In the genomic region with DNA sequence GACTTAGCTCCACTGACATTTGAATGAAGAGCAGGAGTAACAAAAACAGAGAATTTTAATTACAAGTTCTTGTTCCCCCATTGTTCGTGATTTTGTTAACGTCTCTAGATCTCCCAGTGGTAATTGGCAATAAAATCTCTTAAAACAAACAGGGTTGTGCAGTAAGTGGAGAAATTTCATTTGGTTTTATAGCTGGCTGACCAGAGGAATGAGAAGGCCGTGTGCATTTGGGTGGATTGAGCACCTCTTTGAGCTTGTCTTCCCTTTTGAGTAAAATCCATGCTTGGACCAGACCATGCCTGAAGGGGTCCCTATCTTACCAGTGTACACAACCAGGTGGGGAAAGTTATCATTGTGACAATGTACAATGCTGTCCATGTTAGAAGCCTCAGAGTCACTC, we compare ENCODE assay signal across 27 cellular contexts.
DNase-seq lines count a peak whose midpoint lies in the region; ATAC-seq, FAIRE-seq and TF ChIP-seq lines count a peak whose summit lies in the region.
"Had no signal": no experiment of that assay in that cellular context is flagged by ENCODE, and none has a peak within 500 bp of the region (broad histone marks: within the 10 kb centered on the region; RNA-seq: fewer than 3 reads in every experiment).

No MANE protein-coding gene starts in this region.

- no peak overlapping the region for H2AFZ ChIP-seq in K562 (ENCODE audit: low read depth, low read length)
- H2AFZ ChIP-seq: PC-9 had no signal

- no peak overlapping the region for H3K4me2 ChIP-seq in K562 (ENCODE audit: insufficient read depth, low read length)
- H3K4me2 ChIP-seq: PC-9 had no signal

- CTCF ChIA-PET in K562 (lab: Yijun Ruan, JAX; ENCODE audit: low intra/inter-chr PET ratio) (no interaction called here), HEK293T (lab: Yijun Ruan, JAX) (interaction anchor here (0.9 to 1.0 kb wide), 3 partner anchors 16 to 392 kb away, joined by 3 to 6 read pairs (median 4); no protein-coding TSS in a partner anchor)
- CTCF ChIA-PET in activated CD4-positive, alpha-beta T cell treated with anti-CD3 and anti-CD28 coated beads, Interleukin-2, amount 10 ng/mL, durations not matched to agents 7 days and 5 days (lab: Charles Lee) = interaction anchor here (1.8 kb wide), 1 partner anchor 11 kb away, joined by 8 read pairs; no protein-coding TSS in a partner anchor

- H3K27ac Mint-ChIP-seq in activated naive CD8-positive, alpha-beta T cell = peak overlapping the region; percentile 7
- H3K27ac Mint-ChIP-seq in activated naive CD8-positive, alpha-beta T cell treated with anti-CD3 and anti-CD28 coated beads, Interleukin-2, amount 50 U/mL, for 24 hours = no peak overlapping the region
- H3K27ac Mint-ChIP-seq in activated CD4-positive, alpha-beta T cell treated with anti-CD3 and anti-CD28 coated beads, Interleukin-2, amount 10 ng/mL, durations not matched to agents 7 days and 5 days = no peak overlapping the region

- peaks cover 6% of the 10 kb centered on the region for H3K36me3 Mint-ChIP-seq in activated naive CD8-positive, alpha-beta T cell
- peaks cover 3% of the 10 kb centered on the region for H3K36me3 Mint-ChIP-seq in activated naive CD8-positive, alpha-beta T cell treated with anti-CD3 and anti-CD28 coated beads, Interleukin-2, amount 50 U/mL, for 24 hours (ENCODE audit: low read depth)
- peaks cover 23% of the 10 kb centered on the region for H3K36me3 Mint-ChIP-seq in activated CD4-positive, alpha-beta T cell treated with anti-CD3 and anti-CD28 coated beads, Interleukin-2, amount 10 ng/mL, durations not matched to agents 7 days and 5 days (ENCODE audit: low read depth)

- no peaks in the 10 kb centered on the region for H3K27me3 Mint-ChIP-seq in activated naive CD8-positive, alpha-beta T cell
- no peaks in the 10 kb centered on the region for H3K27me3 Mint-ChIP-seq in activated naive CD8-positive, alpha-beta T cell treated with anti-CD3 and anti-CD28 coated beads, Interleukin-2, amount 50 U/mL, for 24 hours
- no peaks in the 10 kb centered on the region for H3K27me3 Mint-ChIP-seq in activated CD4-positive, alpha-beta T cell treated with anti-CD3 and anti-CD28 coated beads, Interleukin-2, amount 10 ng/mL, durations not matched to agents 7 days and 5 days

- no peak for TF ChIP-seq POLR2A in K562 (conservative IDR thresholded peaks at IDR 0.05)
- TF ChIP-seq POLR2A in upper lobe of left lung (IDR thresholded peaks at IDR 0.05) = no peak

- no peaks in the 10 kb centered on the region for H3K9me1 ChIP-seq in K562 (ENCODE audit: control insufficient read depth, insufficient read depth, low read length)

- ATAC-seq in activated naive CD8-positive, alpha-beta T cell treated with anti-CD3 and anti-CD28 coated beads, Interleukin-2, amount 50 U/mL, for 24 hours = no peak
- ATAC-seq in K562 (0 out of 3 replicates have a peak, but pooled peaks have one; percentile 32), upper lobe of left lung (ENCODE audit: low FRiP score in 2 of 2) (no peak), HG03354 (IDR thresholded peaks at IDR 0.05; ENCODE audit: poor library complexity, severe bottlenecking, unreplicated experiment) (no peak)
- ATAC-seq: GM12878, HepG2 had no signal

- H3K4me3 Mint-ChIP-seq in activated naive CD8-positive, alpha-beta T cell = no peak overlapping the region
- no peak overlapping the region for H3K4me3 Mint-ChIP-seq in activated naive CD8-positive, alpha-beta T cell treated with anti-CD3 and anti-CD28 coated beads, Interleukin-2, amount 50 U/mL, for 24 hours
- H3K4me3 Mint-ChIP-seq in activated CD4-positive, alpha-beta T cell treated with anti-CD3 and anti-CD28 coated beads, Interleukin-2, amount 10 ng/mL, durations not matched to agents 7 days and 5 days = no peak overlapping the region

- H3K9ac ChIP-seq in K562 (ENCODE audit: insufficient read depth in 1 of 2, low read depth in 2 of 2, low read length in 2 of 2) = no peak overlapping the region

- no peaks in the 10 kb centered on the region for H3K4me1 ChIP-seq in K562 (replicated peaks in 1 of 2; ENCODE audit: control insufficient read depth in 2 of 2, insufficient read depth in 2 of 2, low read length in 2 of 2)
- H3K4me1 ChIP-seq in upper lobe of left lung = peaks cover 11 to 13% (median 12%) of the 10 kb centered on the region in 4 donors
- H3K4me1 ChIP-seq: BE2C, HAP-1 had no signal

- peaks cover 9 to 38% of the 10 kb centered on the region in 2 experiments; a peak in 3 of 5 replicates for H3K27me3 ChIP-seq in K562 (ENCODE audit: control insufficient read depth in 2 of 2, insufficient read depth in 2 of 2, low read length in 2 of 2)
- no peaks in the 10 kb centered on the region for H3K27me3 ChIP-seq in upper lobe of left lung
- H3K27me3 ChIP-seq: BE2C, SJSA1 had no signal

- intact Hi-C loops in K562 (cut with micrococcal nuclease) = loop anchor here (10.0 kb wide), 1 partner anchor 206 kb away; no protein-coding TSS in a partner anchor

- no TSS peak for BruUV-seq in K562 (replicated peaks; lab: Mats Ljungman, UMichigan)

- DNase-seq in activated naive CD8-positive, alpha-beta T cell treated with anti-CD3 and anti-CD28 coated beads, Interleukin-2, amount 50 U/mL, for 24 hours = no peak
- DNase-seq in K562 (ENCODE audit: extremely low read depth in 1 of 4, low spot score in 3 of 4) (no peak), left kidney (ENCODE audit: low read depth, low spot score) (peak; percentile 39), upper lobe of left lung (no peak), HEK293T (ENCODE audit: extremely low spot score) (no peak)
- DNase-seq in activated CD4-positive, alpha-beta T cell treated with anti-CD3 and anti-CD28 coated beads, Interleukin-2, amount 10 ng/mL, durations not matched to agents 7 days and 5 days = no peak
- DNase-seq: 8988T; ACHN; BE2C; DMS53; GOT3; Kasumi-1; MV-4-11; NCI-H1105; NCI-H1436 treated with DMSO at 0.1 percent for 48 hours; NCI-H187 treated with DMSO at 0.1 percent for 48 hours; NCI-H748 treated with DMSO at 0.1 percent for 48 hours; NK-92 treated with Interleukin-12 subunit alpha and Interleukin-12 subunit beta, amount 100 ng/mL, for 24 hours; PC-9; Right ventricle myocardium superior had no signal

- no peak for FAIRE-seq in K562 (lab: Jason Lieb, UNC)
- FAIRE-seq: G401.6, GM12878, HepG2 had no signal

- H4K20me1 ChIP-seq in K562 (replicated peaks; ENCODE audit: control insufficient read depth, insufficient read depth, low read length) = peaks cover 13% of the 10 kb centered on the region

- H3K4me3 ChIP-seq in K562 (no peak overlapping the region), upper lobe of left lung (no peak overlapping the region)
- H3K4me3 ChIP-seq: GM12878, HAP-1, PC-9, SJSA1 had no signal

- H3K9me3 ChIP-seq in K562 (replicated peaks; ENCODE audit: control insufficient read depth, insufficient read depth, low read depth, low read length) (no peaks in the 10 kb centered on the region), upper lobe of left lung (no peaks in the 10 kb centered on the region)
- H3K9me3 ChIP-seq: BE2C, HAP-1, SJSA1 had no signal

- no peak for TF ChIP-seq EP300 in K562 (IDR thresholded peaks at IDR 0.05; ENCODE audit: low read length)
- no peak for TF ChIP-seq EP300 in upper lobe of left lung (IDR thresholded peaks at IDR 0.05)

- WGBS in K562 (ENCODE audit: insufficient coverage, low coverage, missing lambda C conversion rate) = 3% methylated on average over 3 of the region's 3 CpGs
- WGBS in upper lobe of left lung, 2 donors = 98 to 99% methylated on average over 3 of the region's 3 CpGs

- H3K4me1 Mint-ChIP-seq in activated naive CD8-positive, alpha-beta T cell (ENCODE audit: low read depth) = peaks cover 35% of the 10 kb centered on the region
- H3K4me1 Mint-ChIP-seq in activated naive CD8-positive, alpha-beta T cell treated with anti-CD3 and anti-CD28 coated beads, Interleukin-2, amount 50 U/mL, for 24 hours = peaks cover 40% of the 10 kb centered on the region
- peaks cover 16% of the 10 kb centered on the region for H3K4me1 Mint-ChIP-seq in activated CD4-positive, alpha-beta T cell treated with anti-CD3 and anti-CD28 coated beads, Interleukin-2, amount 10 ng/mL, durations not matched to agents 7 days and 5 days

- POLR2A ChIA-PET in K562 (lab: Yijun Ruan, JAX) = interaction anchor here (1.0 to 1.6 kb wide), 4 partner anchors 9 to 111 kb away, joined by 3 to 5 read pairs (median 4); no protein-coding TSS in a partner anchor
- POLR2A ChIA-PET in activated CD4-positive, alpha-beta T cell treated with anti-CD3 and anti-CD28 coated beads, Interleukin-2, amount 10 ng/mL, durations not matched to agents 7 days and 5 days (lab: Charles Lee) = no interaction called here
- POLR2A ChIA-PET in HEK293T (lab: Yijun Ruan, JAX) = interaction anchor here (1.2 kb wide), 1 partner anchor 67 kb away, joined by 3 read pairs; no protein-coding TSS in a partner anchor

- H3K36me3 ChIP-seq in K562 (ENCODE audit: control insufficient read depth, insufficient read depth, low read length) = no peaks in the 10 kb centered on the region
- no peaks in the 10 kb centered on the region for H3K36me3 ChIP-seq in upper lobe of left lung
- H3K36me3 ChIP-seq: BE2C, HAP-1, SJSA1 had no signal

- no peak overlapping the region for H3K27ac ChIP-seq in K562 (ENCODE audit: extremely low read depth, low read depth, low read length)
- no peak overlapping the region for H3K27ac ChIP-seq in upper lobe of left lung
- H3K27ac ChIP-seq: PC-9, SJSA1 had no signal

- in situ Hi-C loops in K562 (cut with MboI) = no loop called here

- H3K79me2 ChIP-seq in K562 (ENCODE audit: control insufficient read depth, insufficient read depth, low read length) = no peaks in the 10 kb centered on the region

- TF ChIP-seq CTCF in K562 (IDR thresholded peaks at IDR 0.05 in 2 of 3, conservative IDR thresholded peaks at IDR 0.05 in 1 of 3; ENCODE audit: insufficient read depth in 2 of 3, low read depth in 1 of 3, low read length in 3 of 3) (no peak), upper lobe of left lung (IDR thresholded peaks at IDR 0.05) (no peak)

- H3K9me3 Mint-ChIP-seq in activated naive CD8-positive, alpha-beta T cell (ENCODE audit: low read depth) = no peaks in the 10 kb centered on the region
- H3K9me3 Mint-ChIP-seq in activated naive CD8-positive, alpha-beta T cell treated with anti-CD3 and anti-CD28 coated beads, Interleukin-2, amount 50 U/mL, for 24 hours = no peaks in the 10 kb centered on the region
- H3K9me3 Mint-ChIP-seq in activated CD4-positive, alpha-beta T cell treated with anti-CD3 and anti-CD28 coated beads, Interleukin-2, amount 10 ng/mL, durations not matched to agents 7 days and 5 days = peaks cover 12% of the 10 kb centered on the region

- TF ChIP-seq RAD21 in K562 (CRISPR knock-in tag; conservative IDR thresholded peaks at IDR 0.05 in 1 of 2, IDR thresholded peaks at IDR 0.05 in 1 of 2) = 0 out of 4 replicates have a peak, but pooled peaks of 1 of the 2 experiments have one; percentile 2

TF ChIP-seq in K562, 482 proteins besides CTCF, POLR2A, EP300 and RAD21 (continues in another document):
- TF ChIP-seq ZNF174 (CRISPR knock-in tag; IDR thresholded peaks at IDR 0.05) (no peak), ATF1 (CRISPR knock-in tag; IDR thresholded peaks at IDR 0.05) (no peak), ATF1 (tag; IDR thresholded peaks at IDR 0.05) (no peak), ZKSCAN3 (CRISPR knock-in tag; IDR thresholded peaks at IDR 0.05) (no peak)

TF ChIP-seq in HEK293T, 16 proteins besides CTCF, POLR2A, EP300 and RAD21 (continues in another document):
- no peak for TF ChIP-seq FOXM1 (IDR thresholded peaks at IDR 0.05; ENCODE audit: borderline replicate concordance)
- no peak for TF ChIP-seq ARNT (IDR thresholded peaks at IDR 0.05)
- no peak for TF ChIP-seq FOXK2 (IDR thresholded peaks at IDR 0.05)
- no peak for TF ChIP-seq CTBP1 (IDR thresholded peaks at IDR 0.05; ENCODE audit: borderline replicate concordance)
